Comparison of ENCODE assay signal across 16 cellular contexts in the genomic region with DNA sequence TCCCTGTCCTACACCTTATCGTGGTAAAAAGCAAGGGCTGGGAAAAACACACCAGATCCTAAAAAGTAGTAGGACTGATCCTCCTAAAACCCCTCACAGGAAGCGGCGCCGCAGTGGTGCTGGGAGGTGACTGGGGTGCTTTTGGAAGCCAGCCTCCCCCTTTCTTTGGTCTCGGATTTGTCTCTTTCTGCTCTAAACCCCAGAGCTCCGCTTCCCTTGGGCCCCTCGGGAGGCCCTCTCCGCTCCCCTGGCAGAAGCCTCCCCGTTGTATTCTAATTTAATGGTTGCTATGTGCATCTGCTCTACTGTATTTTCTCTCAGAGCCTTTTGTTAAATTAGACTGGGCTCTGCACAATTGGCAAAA.
DNase-seq lines count a peak whose midpoint lies in the region; ATAC-seq, FAIRE-seq and TF ChIP-seq lines count a peak whose summit lies in the region.
"Had no signal": no experiment of that assay in that cellular context is flagged by ENCODE, and none has a peak within 500 bp of the region (broad histone marks: within the 10 kb centered on the region; RNA-seq: fewer than 3 reads in every experiment).

No MANE protein-coding gene starts in this region.

- no peak overlapping the region for H2AK5ac ChIP-seq in trophoblast cell (ENCODE audit: low read length)

- H4K20me1 ChIP-seq in GM23338 (replicated peaks; ENCODE audit: insufficient read depth) (no peaks in the 10 kb centered on the region; the same call in 1 of the 2 replicates), astrocyte (ENCODE audit: insufficient read depth, low read length) (no peaks in the 10 kb centered on the region)

- H3K79me2 ChIP-seq in GM23338 (replicated peaks; ENCODE audit: insufficient read depth) (no peaks in the 10 kb centered on the region), astrocyte (ENCODE audit: insufficient read depth, low read length) (no peaks in the 10 kb centered on the region), trophoblast cell (ENCODE audit: control insufficient read depth, insufficient read depth, low read length, poor library complexity) (no peaks in the 10 kb centered on the region)

- peak; percentile 36 for ATAC-seq in GM23338
- no peak for ATAC-seq in GM21447 (IDR thresholded peaks at IDR 0.05; ENCODE audit: unreplicated experiment)
- no peak for ATAC-seq in HG03196 (IDR thresholded peaks at IDR 0.05; ENCODE audit: unreplicated experiment)
- no peak for ATAC-seq in esophagus mucosa

- no peak for FAIRE-seq in astrocyte (lab: Jason Lieb, UNC)

- no peak overlapping the region for H3K18ac ChIP-seq in trophoblast cell (ENCODE audit: low read length)

- H3K4me1 Mint-ChIP-seq in GM23338 (peaks cover 18% of the 10 kb centered on the region), astrocyte (ENCODE audit: low read depth, unreplicated experiment) (peaks cover 11% of the 10 kb centered on the region)

- H3K9me2 ChIP-seq in GM23338 (ENCODE audit: insufficient read depth), result no peaks in the 10 kb centered on the region

- H2BK12ac ChIP-seq in trophoblast cell (ENCODE audit: low read length), result no peak overlapping the region

- no peak overlapping the region for H4K8ac ChIP-seq in trophoblast cell (ENCODE audit: low read depth, low read length)

- no peaks in the 10 kb centered on the region for H3K9me3 Mint-ChIP-seq in GM23338
- no peaks in the 10 kb centered on the region for H3K9me3 Mint-ChIP-seq in astrocyte (ENCODE audit: unreplicated experiment)

- H3K79me1 ChIP-seq in trophoblast cell (ENCODE audit: low read length), result no peaks in the 10 kb centered on the region

- H3K36me3 ChIP-seq in GM23338 (ENCODE audit: insufficient read depth), result no peaks in the 10 kb centered on the region
- no peaks in the 10 kb centered on the region for H3K36me3 ChIP-seq in astrocyte (ENCODE audit: insufficient read depth, low read length)
- no peaks in the 10 kb centered on the region for H3K36me3 ChIP-seq in iPS-18a (ENCODE audit: control insufficient read depth, low read depth, low read length)
- H3K36me3 ChIP-seq in trophoblast cell (ENCODE audit: control insufficient read depth in 1 of 2, insufficient read depth in 2 of 2, low read length in 2 of 2), result no peaks in the 10 kb centered on the region
- H3K36me3 ChIP-seq: esophagus squamous epithelium, HAP-1, heart right ventricle had no signal

- WGBS in trophoblast cell (ENCODE audit: extremely low coverage, insufficient coverage, insufficient read length), result no CpG with 5 or more reads among the region's 9 CpGs

- no peaks in the 10 kb centered on the region for H3K9me3 ChIP-seq in astrocyte (ENCODE audit: insufficient read depth, low read depth, low read length)
- no peaks in the 10 kb centered on the region for H3K9me3 ChIP-seq in iPS-18a (ENCODE audit: control insufficient read depth, low read depth, low read length)
- peaks cover 3% of the 10 kb centered on the region for H3K9me3 ChIP-seq in trophoblast cell (ENCODE audit: insufficient read depth, low read depth, low read length)
- H3K9me3 ChIP-seq: esophagus squamous epithelium, HAP-1, heart right ventricle had no signal

- no peak overlapping the region for H2BK120ac ChIP-seq in trophoblast cell (ENCODE audit: insufficient read depth, low read length, poor library complexity)

- no peak overlapping the region for H3K14ac ChIP-seq in trophoblast cell (ENCODE audit: low read length)

- H3K9ac ChIP-seq in astrocyte (ENCODE audit: low read length) (no peak overlapping the region), iPS-18a (ENCODE audit: low read length) (no peak overlapping the region), trophoblast cell (ENCODE audit: low read length) (no peak overlapping the region)

- peak overlapping the region; percentile 96 for H2AFZ ChIP-seq in GM23338
- peak overlapping the region; percentile 58 for H2AFZ ChIP-seq in astrocyte (ENCODE audit: low read depth, low read length)
- no peak overlapping the region for H2AFZ ChIP-seq in trophoblast cell (ENCODE audit: insufficient read depth, low read length, poor library complexity)

- no peak overlapping the region for H4K91ac ChIP-seq in trophoblast cell (ENCODE audit: low read depth, low read length)

- DNase-seq in GM23338 (ENCODE audit: low spot score) (peak; percentile 66), astrocyte (ENCODE audit: low read depth) (no peak), trophoblast cell (no peak), NAMALWA (ENCODE audit: low spot score) (no peak)
- DNase-seq: activated CD4-positive, CD25-positive, alpha-beta regulatory T cell; activated gamma-delta T cell; aorta; esophagus squamous epithelium; heart right ventricle; NCI-H1694 treated with DMSO at 0.1 percent for 48 hours; SIG-M5 had no signal

- TF ChIP-seq CTCF in GM23338 (conservative IDR thresholded peaks at IDR 0.05; ENCODE audit: low read depth in 2 of 2) (no peak), astrocyte (IDR thresholded peaks at IDR 0.05; ENCODE audit: insufficient read depth, low read depth, low read length) (no peak)

- no peak overlapping the region for H3K23ac ChIP-seq in trophoblast cell (ENCODE audit: low read length)

- H3K27ac ChIP-seq in GM23338 (ENCODE audit: low read depth) (no peak overlapping the region), astrocyte (ENCODE audit: low read depth, low read length) (no peak overlapping the region), iPS-18a (ENCODE audit: low read length) (no peak overlapping the region), trophoblast cell (ENCODE audit: low read depth, low read length) (no peak overlapping the region)
- H3K27ac ChIP-seq: esophagus squamous epithelium, heart right ventricle had no signal

- peaks cover 35% of the 10 kb centered on the region for H3K27me3 ChIP-seq in GM23338 (ENCODE audit: insufficient read depth)
- H3K27me3 ChIP-seq in astrocyte (ENCODE audit: insufficient read depth, low read length), result no peaks in the 10 kb centered on the region
- peaks cover 35% of the 10 kb centered on the region for H3K27me3 ChIP-seq in iPS-18a (ENCODE audit: control insufficient read depth, insufficient read depth, low read length)
- peaks cover 29% of the 10 kb centered on the region for H3K27me3 ChIP-seq in trophoblast cell (ENCODE audit: insufficient read depth, low read length)

- H3K4me2 ChIP-seq in GM23338 (peak overlapping the region; percentile 99), astrocyte (ENCODE audit: low read length) (peak overlapping the region; percentile 97), trophoblast cell (ENCODE audit: low read length) (peak overlapping the region; percentile 39)

- H3F3A ChIP-seq in GM23338 (replicated peaks; ENCODE audit: low read depth), result 0 out of 2 replicates have a peak, but pooled peaks cover 4% of the 10 kb centered on the region

- H3K36me3 Mint-ChIP-seq in GM23338 (ENCODE audit: low read depth) (no peaks in the 10 kb centered on the region; the same call in 2 of the 3 replicates), astrocyte (ENCODE audit: low read depth, unreplicated experiment) (no peaks in the 10 kb centered on the region)

- H3K4me3 Mint-ChIP-seq in GM23338, result peak overlapping the region; percentile 90
- H3K4me3 Mint-ChIP-seq in astrocyte (ENCODE audit: unreplicated experiment), result peak overlapping the region; percentile 83

- H3K4me3 ChIP-seq in GM23338, result peak overlapping the region; percentile 89
- H3K4me3 ChIP-seq in astrocyte (ENCODE audit: insufficient read depth, low read depth, low read length), result no peak overlapping the region
- H3K4me3 ChIP-seq in iPS-18a (ENCODE audit: low read length), result peak overlapping the region; percentile 82
- no peak overlapping the region for H3K4me3 ChIP-seq in trophoblast cell (ENCODE audit: low read depth, low read length)
- H3K4me3 ChIP-seq: HAP-1 had no signal

- H3K27me3 Mint-ChIP-seq in GM23338 (ENCODE audit: insufficient read depth, low read depth, poor library complexity) (peaks cover 25% of the 10 kb centered on the region), astrocyte (ENCODE audit: low read depth, unreplicated experiment) (peaks cover 31% of the 10 kb centered on the region)

- H3K4ac ChIP-seq in trophoblast cell (ENCODE audit: low read depth, low read length), result no peak overlapping the region

- H3K4me1 ChIP-seq in GM23338 (ENCODE audit: insufficient read depth) (peaks cover 10% of the 10 kb centered on the region; the same call in 1 of the 2 replicates), astrocyte (ENCODE audit: insufficient read depth, low read length) (peaks cover 6% of the 10 kb centered on the region), iPS-18a (ENCODE audit: control insufficient read depth, low read depth, low read length) (no peaks in the 10 kb centered on the region), trophoblast cell (ENCODE audit: control insufficient read depth in 1 of 2, insufficient read depth in 2 of 2, low read length in 2 of 2) (peaks cover 2 to 3% of the 10 kb centered on the region in 2 experiments)
- H3K4me1 ChIP-seq: HAP-1 had no signal

- H2BK5ac ChIP-seq in trophoblast cell (ENCODE audit: low read depth, low read length, poor library complexity), result no peak overlapping the region

- H3K27ac Mint-ChIP-seq in GM23338, result no peak overlapping the region
- H3K27ac Mint-ChIP-seq in astrocyte (ENCODE audit: unreplicated experiment), result no peak overlapping the region

- no peak overlapping the region for H4K12ac ChIP-seq in trophoblast cell (ENCODE audit: low read depth, low read length)

Comparison
In these comparisons a context has a peak if more than half of its experiments do, and no peak if none do; other contexts are left out.
1. H3K4me2 ChIP-seq: peak in every context shown above with its lines; median percentile 99 in GM23338; 97 in astrocyte; 39 in trophoblast cell.
2. H3K4me3 ChIP-seq: peak in GM23338 (single experiment) and iPS-18a (single experiment); none in astrocyte (single experiment) and trophoblast cell (single experiment).